ENCODE assay signal across 1 cellular context in genomic region chr2:241804326-241805276, GRCh38.
TF ChIP-seq lines count a peak whose summit lies in the region.

No MANE protein-coding gene starts in this region.

TF ChIP-seq in IMR-90, 13 proteins besides CTCF, POLR2A, EP300 and RAD21 (continued from another document):
- TF ChIP-seq ELK1 (IDR thresholded peaks at IDR 0.05; ENCODE audit: borderline replicate concordance, low read depth, low read length) (no peak), NFE2L2 (IDR thresholded peaks at IDR 0.05; ENCODE audit: low read depth, low read length) (no peak), MAZ (IDR thresholded peaks at IDR 0.05; ENCODE audit: borderline replicate concordance, low read depth, low read length) (no peak), USF2 (IDR thresholded peaks at IDR 0.05; ENCODE audit: low read depth, low read length) (no peak), MXI1 (IDR thresholded peaks at IDR 0.05; ENCODE audit: borderline replicate concordance, low read depth, low read length) (no peak), RCOR1 (IDR thresholded peaks at IDR 0.05; ENCODE audit: insufficient replicate concordance, low read length) (no peak), CEBPB (IDR thresholded peaks at IDR 0.05; ENCODE audit: low read depth, low read length) (no peak), MAFK (IDR thresholded peaks at IDR 0.05; ENCODE audit: low read depth, low read length) (no peak), SMC3 (IDR thresholded peaks at IDR 0.05; ENCODE audit: low read depth, low read length) (no peak), RFX5 (IDR thresholded peaks at IDR 0.05; ENCODE audit: low read depth, low read length) (no peak), BHLHE40 (IDR thresholded peaks at IDR 0.05; ENCODE audit: low read depth, low read length) (no peak)
TF ChIP-seq in IMR-90: peak in this region for 0.
